ENCODE assay signal across 10 cellular contexts in genomic region chrX:140503714-140504351, GRCh38. TPM values are rescaled to one million over a fixed set of nuclear protein-coding genes. Genes with fewer than 3 reads are reported as not detected.
DNase-seq lines count a peak whose midpoint lies in the region; ATAC-seq, FAIRE-seq and TF ChIP-seq lines count a peak whose summit lies in the region.
"Had no signal": no experiment of that assay in that cellular context is flagged by ENCODE, and none has a peak within 500 bp of the region (broad histone marks: within the 10 kb centered on the region; RNA-seq: fewer than 3 reads in every experiment).

No MANE protein-coding gene starts in this region.

- WGBS in pancreas, 2 donors = 3 to 25% methylated on average over 69 to 92 of the region's 92 CpGs

- no peaks in the 10 kb centered on the region for H3K9me3 ChIP-seq in NT2/D1 (ENCODE audit: insufficient read depth, low read length)
- no peaks in the 10 kb centered on the region for H3K9me3 ChIP-seq in pancreas
- peaks cover 8% of the 10 kb centered on the region for H3K9me3 ChIP-seq in WERI-Rb-1 (ENCODE audit: severe bottlenecking)

- H3K27me3 ChIP-seq in NT2/D1 (ENCODE audit: insufficient read depth, insufficient read length) (peaks cover 63% of the 10 kb centered on the region), pancreas (peaks cover 0 to 46% (median 12%) of the 10 kb centered on the region in 4 donors), WERI-Rb-1 (ENCODE audit: insufficient read depth, low read depth, severe bottlenecking) (peaks cover 82% of the 10 kb centered on the region)

- H3K27ac ChIP-seq in pancreas (no peak overlapping the region), WERI-Rb-1 (no peak overlapping the region)

- intact Hi-C loops in pancreas (cut with DNase I) = no loop called here

- peak overlapping the region; percentile 36 for H3K4me3 ChIP-seq in NT2/D1 (ENCODE audit: insufficient read length, low read depth)
- peak overlapping the region in 2 of 4 donors; percentile 17 to 33 for H3K4me3 ChIP-seq in pancreas
- H3K4me3 ChIP-seq in WERI-Rb-1 (ENCODE audit: low read depth, low read length) = no peak overlapping the region
- H3K4me3 ChIP-seq: K562 had no signal

- peak; percentile 58 to 80 (median 69) for ATAC-seq in pancreas
- ATAC-seq: K562 had no signal

- no peaks in the 10 kb centered on the region for H3K4me1 ChIP-seq in NT2/D1 (ENCODE audit: insufficient read depth, insufficient read length)
- no peaks in the 10 kb centered on the region for H3K4me1 ChIP-seq in pancreas

- peak overlapping the region; percentile 32 for H3K9ac ChIP-seq in NT2/D1 (ENCODE audit: insufficient read length, low read depth)

- TF ChIP-seq CTCF in pancreas (IDR thresholded peaks at IDR 0.05) (no peak), WERI-Rb-1 (IDR thresholded peaks at IDR 0.05; ENCODE audit: low read depth, low read length) (no peak)

- DNase-seq in COLO668 (lab: John Stamatoyannopoulos, UW; ENCODE audit: unreplicated experiment) = peak; percentile 58
- DNase-seq in NT2/D1 (ENCODE audit: low read depth, low spot score) = no peak
- DNase-seq in frontal cortex (ENCODE audit: low spot score in 2 of 2) = peak; percentile 34 to 55
- peak in 3 of 6 donors; percentile 6 to 75 (median 71) for DNase-seq in pancreas
- no peak for DNase-seq in COR-L47 (lab: John Stamatoyannopoulos, UW)
- DNase-seq in effector CD8-positive, alpha-beta T cell (lab: John Stamatoyannopoulos, UW) = no peak
- no peak for DNase-seq in stimulated activated naive CD4-positive, alpha-beta T cell treated with Interleukin-2 at 50 U/mL for 16 hours (lab: John Stamatoyannopoulos, UW)
- no peak for DNase-seq in WERI-Rb-1
- DNase-seq: stimulated activated CD4-positive, alpha-beta T cell treated with anti-CD3 and anti-CD28 coated beads, Interleukin-4, amount 100 ng/mL, for 1 hour had no signal

- FAIRE-seq in frontal cortex (lab: Jason Lieb, UNC) (no peak), pancreas (lab: Jason Lieb, UNC) (no peak)
- FAIRE-seq: K562 had no signal

- no peaks in the 10 kb centered on the region for H3K36me3 ChIP-seq in NT2/D1 (ENCODE audit: insufficient read depth, insufficient read length, low read length)
- no peaks in the 10 kb centered on the region for H3K36me3 ChIP-seq in pancreas
- no peaks in the 10 kb centered on the region for H3K36me3 ChIP-seq in WERI-Rb-1

RNA-seq across cellular contexts. Expression of gene SOX3, which starts 1.0 kb away (rescaled TPM):
- 2.4 TPM for total RNA-seq in frontal cortex
- total RNA-seq in pancreas = under 1 TPM in 1 of 6 donors, not detected in 5; 0.06 TPM
- polyA plus RNA-seq in pancreas = not detected
- total RNA-seq: K562 had no signal
- polyA plus RNA-seq: K562 had no signal

Comparison
In these comparisons a context has a peak if more than half of its experiments do, and no peak if none do; other contexts are left out.
1. DNase-seq: peak in COLO668 (single experiment) and frontal cortex (2 of 2); none in NT2/D1 (single experiment), COR-L47 (single experiment), effector CD8-positive, alpha-beta T cell (single experiment), stimulated activated naive CD4-positive, alpha-beta T cell treated with Interleukin-2 at 50 U/mL for 16 hours (single experiment) and WERI-Rb-1 (single experiment).